ENCODE assay signal across 17 cellular contexts in the genomic region with DNA sequence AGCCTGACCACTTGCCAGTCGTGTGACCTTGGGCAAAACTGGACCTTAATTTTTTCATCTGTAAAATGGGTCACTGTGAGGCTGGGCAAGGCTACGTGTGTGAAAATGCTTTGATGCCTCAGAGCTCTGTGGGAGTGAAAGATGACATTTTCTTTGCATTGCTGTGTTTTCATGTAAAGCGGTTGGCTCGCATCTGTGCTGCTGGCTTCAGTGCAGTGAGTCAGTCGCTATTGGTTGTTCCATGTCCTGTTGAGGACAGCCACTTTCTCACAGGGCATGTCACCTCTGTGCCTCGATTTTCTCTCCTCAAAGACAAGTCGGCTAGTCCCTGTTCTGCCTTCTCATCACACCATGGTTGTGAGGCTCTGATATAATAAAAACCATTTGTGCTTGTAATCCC. TPM values are rescaled to one million over a fixed set of nuclear protein-coding genes. Genes with fewer than 3 reads are reported as not detected.
DNase-seq lines count a peak whose midpoint lies in the region; ATAC-seq and TF ChIP-seq lines count a peak whose summit lies in the region.
"Had no signal": no experiment of that assay in that cellular context is flagged by ENCODE, and none has a peak within 500 bp of the region (broad histone marks: within the 10 kb centered on the region; RNA-seq: fewer than 3 reads in every experiment).

No MANE protein-coding gene starts in this region.

- no peak for ATAC-seq in activated B cell treated with CpG ODN at 0.5 μM for 24 hours (ENCODE audit: low read depth)

- H3K4me3 Mint-ChIP-seq in activated B cell treated with CpG ODN at 0.5 μM for 24 hours = peak overlapping the region; percentile 35
- peak overlapping the region in 3 of 5 donors; percentile 12 to 67 (median 65) for H3K4me3 Mint-ChIP-seq in immature natural killer cell

- TF ChIP-seq CTCF in activated B cell treated with CpG ODN at 0.5 μM for 24 hours (IDR thresholded peaks at IDR 0.05) (no peak), A673 (conservative IDR thresholded peaks at IDR 0.05; ENCODE audit: low read depth, low read length) (no peak)

- POLR2A ChIA-PET in activated B cell treated with CpG ODN at 0.5 μM for 24 hours (lab: Charles Lee) (no interaction called here), A673 (lab: Charles Lee; ENCODE audit: low non-redundant PET) (no interaction called here)

- H3K36me3 Mint-ChIP-seq in activated B cell treated with CpG ODN at 0.5 μM for 24 hours (ENCODE audit: low read depth) (peaks cover 20% of the 10 kb centered on the region), immature natural killer cell (no peaks in the 10 kb centered on the region)

- H3K4me3 ChIP-seq in thymus (ENCODE audit: low read length) = no peak overlapping the region
- no peak overlapping the region for H3K4me3 ChIP-seq in H7 (ENCODE audit: insufficient read depth, low read depth, low read length)
- no peak overlapping the region for H3K4me3 ChIP-seq in A673 (ENCODE audit: low read depth, low read length, poor library complexity, severe bottlenecking)
- H3K4me3 ChIP-seq: breast epithelium, MG63, thyroid gland had no signal

- H3K4me1 Mint-ChIP-seq in activated B cell treated with CpG ODN at 0.5 μM for 24 hours (peaks cover 63% of the 10 kb centered on the region), immature natural killer cell (peaks cover 41 to 42% of the 10 kb centered on the region in 2 donors)

- H3K9me3 Mint-ChIP-seq in activated B cell treated with CpG ODN at 0.5 μM for 24 hours = no peaks in the 10 kb centered on the region
- no peaks in the 10 kb centered on the region for H3K9me3 Mint-ChIP-seq in immature natural killer cell

- BruUV-seq in A673 (replicated peaks; lab: Mats Ljungman, UMichigan) = no TSS peak

- no peaks in the 10 kb centered on the region for H3K9me3 ChIP-seq in thymus (ENCODE audit: control insufficient read depth)
- no peaks in the 10 kb centered on the region for H3K9me3 ChIP-seq in A673 (ENCODE audit: low read depth, low read length, poor library complexity, severe bottlenecking)
- H3K9me3 ChIP-seq: breast epithelium, MG63, thyroid gland had no signal

- intact Hi-C loops in activated B cell treated with CpG ODN at 0.5 μM for 24 hours (cut with micrococcal nuclease) (loop anchor here (2.0 to 10.0 kb wide), 2 partner anchors 15 to 1063 kb away; partner anchors contain the start of gene TMEM185A), A673 (cut with micrococcal nuclease; ENCODE audit: unreplicated experiment) (no loop called here)

- H3K27me3 ChIP-seq in thymus (ENCODE audit: control insufficient read depth, insufficient read depth) (no peaks in the 10 kb centered on the region), H7 (ENCODE audit: control insufficient read depth, insufficient read depth, low read length) (no peaks in the 10 kb centered on the region), A673 (replicated peaks; ENCODE audit: insufficient read depth, low read depth, low read length, poor library complexity) (no peaks in the 10 kb centered on the region)
- H3K27me3 ChIP-seq: breast epithelium, MG63, thyroid gland had no signal

- H3K4me1 ChIP-seq in thymus (ENCODE audit: control insufficient read depth, insufficient read depth, low read length) (peaks cover 7% of the 10 kb centered on the region), A673 (ENCODE audit: insufficient read depth, low read length, poor library complexity, severe bottlenecking) (peaks cover 4% of the 10 kb centered on the region)

- H3K27ac ChIP-seq in thymus (ENCODE audit: low read depth) (peak overlapping the region; percentile 5), A673 (ENCODE audit: low read depth, low read length, poor library complexity, severe bottlenecking) (no peak overlapping the region)
- H3K27ac ChIP-seq: thyroid gland had no signal

- no peaks in the 10 kb centered on the region for H3K36me3 ChIP-seq in thymus (ENCODE audit: control insufficient read depth, insufficient read depth)
- no peaks in the 10 kb centered on the region for H3K36me3 ChIP-seq in H7 (replicated peaks; ENCODE audit: control insufficient read depth, insufficient read depth, low read length)
- no peaks in the 10 kb centered on the region for H3K36me3 ChIP-seq in A673 (ENCODE audit: insufficient read depth, low read length, poor library complexity, severe bottlenecking)
- H3K36me3 ChIP-seq: breast epithelium, thyroid gland had no signal

- CTCF ChIA-PET in activated B cell treated with CpG ODN at 0.5 μM for 24 hours (lab: Charles Lee) (interaction anchor here (1.1 kb wide), 1 partner anchor 18 kb away, joined by 3 read pairs; no protein-coding TSS in a partner anchor), A673 (lab: Charles Lee) (no interaction called here)

- in situ Hi-C loops in KBM-7 (cut with MboI; ENCODE audit: low pct_unique_long_range_greater_than_20kb, low sequenced_read_pairs) = loop anchor here (25.0 kb wide), 1 partner anchor 735 kb away; no protein-coding TSS in a partner anchor

- H3K27ac Mint-ChIP-seq in activated B cell treated with CpG ODN at 0.5 μM for 24 hours (peak overlapping the region; percentile 98), immature natural killer cell (peak overlapping the region; percentile 25 to 89 (median 77))

- H3K27me3 Mint-ChIP-seq in activated B cell treated with CpG ODN at 0.5 μM for 24 hours = no peaks in the 10 kb centered on the region
- peaks cover 2 to 8% (median 5%) of the 10 kb centered on the region in 3 donors for H3K27me3 Mint-ChIP-seq in immature natural killer cell (ENCODE audit: low read depth in 3 of 3)

- WGBS in thymus = 76% methylated on average over 7 of the region's 7 CpGs

- peak; percentile 23 for DNase-seq in stimulated activated CD4-positive, alpha-beta T cell treated with anti-CD3 and anti-CD28 coated beads, Interleukin-4, amount 100 ng/mL, for 24 hours
- DNase-seq in stimulated activated CD4-positive, alpha-beta T cell treated with anti-CD3 and anti-CD28 coated beads, Interleukin-2, amount 100 ng/mL, for 48 hours = no peak
- DNase-seq in activated B cell treated with CpG ODN at 0.5 μM for 24 hours (no peak), immature natural killer cell (no peak), H7 (no peak), A673 (ENCODE audit: low spot score) (no peak), KBM-7 (no peak)
- DNase-seq: activated gamma-delta T cell treated with Interleukin-2 at 50 U/mL for 16 hours, dermis blood vessel endothelial cell, DMS153, erythroblast, MG63, NCI-H187 treated with DMSO at 0.1 percent for 48 hours, SHP77, thyroid gland had no signal

RNA-seq across cellular contexts. Expression of gene MTMR1, which starts 4.4 kb away (rescaled TPM):
- total RNA-seq in activated B cell treated with CpG ODN at 0.5 μM for 24 hours (51.5 and 52.6 TPM in 2 replicates), A673 (2021) (19.8 and 23.6 TPM in 2 replicates)
- polyA plus RNA-seq in immature natural killer cell (10 to 100 TPM; 13.9 to 21.3 (median 15.3) TPM), thymus (23.1 TPM)
- total RNA-seq in H7 (2014; rRNA removed; shearing (Covaris generic)) = 11.4 and 11.6 TPM in 2 replicates
